In the genomic region with DNA sequence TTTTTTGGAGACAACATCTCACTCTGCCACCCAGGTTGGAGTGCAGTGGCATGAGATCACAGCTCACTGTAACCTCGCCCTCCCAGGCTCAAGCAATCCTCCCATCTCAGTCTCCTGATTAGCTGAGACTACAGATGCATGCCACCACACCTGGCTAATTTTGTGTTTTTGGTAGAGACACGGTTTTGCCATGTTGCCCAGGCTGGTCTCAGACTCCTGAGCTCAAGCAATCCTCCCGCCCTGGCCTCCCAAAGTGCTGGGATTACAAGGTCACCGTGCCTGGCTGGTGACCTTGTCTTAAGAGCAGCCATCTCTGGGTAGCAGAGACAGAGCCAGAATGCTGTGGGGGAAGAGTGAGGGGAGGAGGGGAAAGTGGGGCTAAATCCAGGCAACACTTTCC, we compare ENCODE assay signal across 17 cellular contexts. TPM values are rescaled to one million over a fixed set of nuclear protein-coding genes. Genes with fewer than 3 reads are reported as not detected.
DNase-seq lines count a peak whose midpoint lies in the region; ATAC-seq, FAIRE-seq and TF ChIP-seq lines count a peak whose summit lies in the region.
"Had no signal": no experiment of that assay in that cellular context is flagged by ENCODE, and none has a peak within 500 bp of the region (broad histone marks: within the 10 kb centered on the region; RNA-seq: fewer than 3 reads in every experiment).

No MANE protein-coding gene starts in this region.

- dilution Hi-C loops in endothelial cell of umbilical vein (cut with MboI; ENCODE audit: extremely low pct_ligation_motif_present, low sequenced_read_pairs), result no loop called here

- intact Hi-C loops in cardiac septum (cut with DNase I) (no loop called here), endothelial cell of umbilical vein (cut with micrococcal nuclease) (no loop called here), psoas muscle (cut with DNase I) (no loop called here), vagina (cut with DNase I) (no loop called here)

- H3K36me3 Mint-ChIP-seq in endodermal cell (ENCODE audit: low read depth), result no peaks in the 10 kb centered on the region

- no peak overlapping the region for H2AFZ ChIP-seq in endothelial cell of umbilical vein (ENCODE audit: low read depth, low read length)

- FAIRE-seq in endothelial cell of umbilical vein (lab: Jason Lieb, UNC), result peak; percentile 69
- FAIRE-seq: islet of Langerhans, RCC 7860 had no signal

- H3K27ac ChIP-seq in right atrium auricular region, result peak overlapping the region; percentile 91 to 96
- no peak overlapping the region for H3K27ac ChIP-seq in endothelial cell of umbilical vein (ENCODE audit: insufficient read depth, low read depth, low read length)
- H3K27ac ChIP-seq in psoas muscle, result peak overlapping the region; percentile 63
- H3K27ac ChIP-seq in vagina, result peak overlapping the region; percentile 98
- no peak overlapping the region for H3K27ac ChIP-seq in endodermal cell (ENCODE audit: low read depth, low read length)
- H3K27ac ChIP-seq: brain microvascular endothelial cell had no signal

- DNase-seq in right atrium auricular region (ENCODE audit: low spot score) (no peak), cardiac septum (ENCODE audit: low spot score) (no peak), endothelial cell of umbilical vein (ENCODE audit: low read depth, low spot score) (no peak), psoas muscle (no peak), vagina (ENCODE audit: extremely low spot score in 2 of 2) (no peak), activated gamma-delta T cell (lab: John Stamatoyannopoulos, UW) (no peak), endodermal cell (no peak)
- DNase-seq: brain microvascular endothelial cell; Calu3; effector CD8-positive, alpha-beta T cell; NCI-H2029 treated with DMSO at 0.1 percent for 48 hours; NCI-H69 had no signal

- H4K20me1 ChIP-seq in endothelial cell of umbilical vein (replicated peaks; ENCODE audit: control insufficient read depth, extremely low read depth, insufficient read depth, low read length), result no peaks in the 10 kb centered on the region

- no peaks in the 10 kb centered on the region for H3K9me1 ChIP-seq in endothelial cell of umbilical vein (replicated peaks; ENCODE audit: control insufficient read depth, extremely low read depth, insufficient read depth, low read length)

- no peak overlapping the region for H3K4me2 ChIP-seq in endothelial cell of umbilical vein (ENCODE audit: insufficient read depth, low read length)

- POLR2A ChIA-PET in endothelial cell of umbilical vein (lab: Charles Lee), result interaction anchor here (1.1 kb wide), 1 partner anchor 32 kb away, joined by 9 read pairs; no protein-coding TSS in a partner anchor

- H3K4me1 ChIP-seq in right atrium auricular region (peaks cover 0 to 68% of the 10 kb centered on the region in 2 donors), endothelial cell of umbilical vein (ENCODE audit: control insufficient read depth, extremely low read depth, insufficient read depth, low read length) (peaks cover 26% of the 10 kb centered on the region), psoas muscle (peaks cover 63% of the 10 kb centered on the region), vagina (peaks cover 55% of the 10 kb centered on the region), endodermal cell (ENCODE audit: control insufficient read depth, insufficient read depth, low read length) (peaks cover 14% of the 10 kb centered on the region)

- H3K36me3 ChIP-seq in right atrium auricular region (peaks cover 5% of the 10 kb centered on the region), endothelial cell of umbilical vein (ENCODE audit: control insufficient read depth in 2 of 2, extremely low read depth in 1 of 2, insufficient read depth in 2 of 2, low read length in 2 of 2) (no peaks in the 10 kb centered on the region), psoas muscle (ENCODE audit: insufficient read depth in 1 of 2, low read depth in 1 of 2) (peaks cover 0 to 6% of the 10 kb centered on the region in 2 donors), vagina (peaks cover 0 to 2% of the 10 kb centered on the region in 2 donors), endodermal cell (ENCODE audit: control insufficient read depth, insufficient read depth, low read length) (no peaks in the 10 kb centered on the region)
- H3K36me3 ChIP-seq: brain microvascular endothelial cell had no signal

- no TSS peak for BruUV-seq in endothelial cell of umbilical vein (replicated peaks; lab: Mats Ljungman, UMichigan)

- no peaks in the 10 kb centered on the region for H3K27me3 Mint-ChIP-seq in endodermal cell (ENCODE audit: insufficient read depth)

- CTCF ChIA-PET in endothelial cell of umbilical vein (lab: Charles Lee), result interaction anchor here (0.6 to 2.1 kb wide), 6 partner anchors 9 to 116 kb away, joined by 3 to 7 read pairs (median 3); no protein-coding TSS in a partner anchor

- H3K9ac ChIP-seq in endothelial cell of umbilical vein (replicated peaks; ENCODE audit: extremely low read depth, insufficient read depth, low read length) (no peak overlapping the region), endodermal cell (ENCODE audit: extremely low read depth, low read length, poor library complexity, severe bottlenecking) (no peak overlapping the region)

- H3K4me3 ChIP-seq in right atrium auricular region, result no peak overlapping the region
- no peak overlapping the region for H3K4me3 ChIP-seq in endothelial cell of umbilical vein (replicated peaks in 1 of 3; ENCODE audit: insufficient read depth in 1 of 3, low read depth in 1 of 3, low read length in 3 of 3)
- H3K4me3 ChIP-seq in psoas muscle, result no peak overlapping the region
- H3K4me3 ChIP-seq in vagina, result no peak overlapping the region
- no peak overlapping the region for H3K4me3 ChIP-seq in endodermal cell (ENCODE audit: low read length)

- no peak for TF ChIP-seq CTCF in right atrium auricular region (IDR thresholded peaks at IDR 0.05)
- TF ChIP-seq CTCF in endothelial cell of umbilical vein (IDR thresholded peaks at IDR 0.05; ENCODE audit: extremely low read depth in 1 of 2, insufficient read depth in 1 of 2, low read depth in 1 of 2, low read length in 2 of 2), result no peak
- TF ChIP-seq CTCF in psoas muscle (IDR thresholded peaks at IDR 0.05), result no peak
- TF ChIP-seq CTCF in vagina (IDR thresholded peaks at IDR 0.05), result no peak
- TF ChIP-seq CTCF in endodermal cell (conservative IDR thresholded peaks at IDR 0.05), result no peak

- TF ChIP-seq POLR2A in endothelial cell of umbilical vein (IDR thresholded peaks at IDR 0.05; ENCODE audit: low read depth, low read length), result no peak
- TF ChIP-seq POLR2A in vagina (IDR thresholded peaks at IDR 0.05), result no peak

- H3K27ac Mint-ChIP-seq in endodermal cell, result no peak overlapping the region

- 78 to 92% (median 83%) methylated on average over 4 of the region's 4 CpGs for WGBS in psoas muscle, 3 donors
- 82 to 95% methylated on average over 3 to 4 of the region's 4 CpGs for WGBS in endodermal cell (ENCODE audit: insufficient coverage in 1 of 2, insufficient read length in 1 of 2), 2 experiments

- no peaks in the 10 kb centered on the region for H3K79me2 ChIP-seq in endothelial cell of umbilical vein (ENCODE audit: control insufficient read depth, insufficient read depth, low read length)

- H3K9me3 ChIP-seq in right atrium auricular region (no peaks in the 10 kb centered on the region), endothelial cell of umbilical vein (replicated peaks; ENCODE audit: control insufficient read depth, insufficient read depth, low read length) (no peaks in the 10 kb centered on the region), psoas muscle (no peaks in the 10 kb centered on the region), vagina (no peaks in the 10 kb centered on the region), endodermal cell (ENCODE audit: control insufficient read depth, low read length) (no peaks in the 10 kb centered on the region)

- H3K4me1 Mint-ChIP-seq in endodermal cell, result peaks cover 21% of the 10 kb centered on the region

- no peak overlapping the region for H3K4me3 Mint-ChIP-seq in endodermal cell
- H3K4me3 Mint-ChIP-seq: activated T-helper 1 cell treated with anti-CD3 and anti-CD28 coated beads, Interleukin-12 subunit alpha, Interleukin-12 subunit beta, Interleukin-2, Interleukin-4 antibody, amounts not matched to agents 30 ng/mL and 10 ng/mL and 1 ng/mL, durations not matched to agents 14 hours and 24 hours and 36 hours; T-helper 1 cell treated with Interleukin-12 subunit alpha and Interleukin-12 subunit beta and Interleukin-4 antibody, amounts not matched to agents 30 μg/mL and 1 μg/mL, for 36 hours had no signal

- H3K27me3 ChIP-seq in right atrium auricular region (no peaks in the 10 kb centered on the region), endothelial cell of umbilical vein (ENCODE audit: control insufficient read depth in 2 of 2, insufficient read depth in 2 of 2, low read length in 2 of 2) (no peaks in the 10 kb centered on the region), psoas muscle (ENCODE audit: insufficient read depth in 3 of 3, low read length in 2 of 3) (no peaks in the 10 kb centered on the region), vagina (no peaks in the 10 kb centered on the region), endodermal cell (ENCODE audit: control insufficient read depth, insufficient read depth, low read length, poor library complexity, severe bottlenecking) (no peaks in the 10 kb centered on the region)
- H3K27me3 ChIP-seq: brain microvascular endothelial cell had no signal

- no peak for ATAC-seq in psoas muscle
- ATAC-seq in GM21515 (IDR thresholded peaks at IDR 0.05; ENCODE audit: unreplicated experiment), result no peak

- H3K9me3 Mint-ChIP-seq in endodermal cell, result no peaks in the 10 kb centered on the region
- H3K9me3 Mint-ChIP-seq: activated T-helper 1 cell treated with anti-CD3 and anti-CD28 coated beads, Interleukin-12 subunit alpha, Interleukin-12 subunit beta, Interleukin-2, Interleukin-4 antibody, amounts not matched to agents 30 ng/mL and 10 ng/mL and 1 ng/mL, durations not matched to agents 14 hours and 24 hours and 36 hours; T-helper 1 cell treated with Interleukin-12 subunit alpha and Interleukin-12 subunit beta and Interleukin-4 antibody, amounts not matched to agents 30 μg/mL and 1 μg/mL, for 36 hours had no signal

RNA-seq across cellular contexts. Expression of a gene that starts 25.8 kb away (rescaled TPM):
- total RNA-seq in right atrium auricular region (10 to 100 TPM; 27.2 to 37.0 TPM), cardiac septum (21.2 TPM), endothelial cell of umbilical vein (24.9 and 28.2 TPM in 2 replicates), psoas muscle (10 to 100 TPM; 15.3 to 22.4 (median 19.4) TPM), vagina (38.5 TPM), endodermal cell (10 to 100 TPM; 29.2 to 34.0 TPM)
- polyA plus RNA-seq in endothelial cell of umbilical vein (14.9 and 16.0 TPM in 2 replicates), psoas muscle (10 to 100 TPM; 17.9 to 37.0 (median 19.3) TPM)
- polyA plus RNA-seq in endothelial cell of umbilical vein (2011; cell fraction: cytosol; rRNA removed), result 19.2 and 19.8 TPM in 2 replicates
- 13.6 and 15.4 TPM in 2 replicates for polyA plus RNA-seq in endothelial cell of umbilical vein (2011; cell fraction: nucleus; rRNA removed)
- polyA plus RNA-seq in endothelial cell of umbilical vein (2012), result 24.8 and 28.0 TPM in 2 replicates
- polyA minus RNA-seq in endothelial cell of umbilical vein, result 15.5 and 29.6 TPM in 2 replicates
- polyA minus RNA-seq in endothelial cell of umbilical vein (2011; cell fraction: cytosol; rRNA and poly(A)+ RNA removed), result 30.7 TPM
- 14.8 and 16.6 TPM in 2 replicates for polyA minus RNA-seq in endothelial cell of umbilical vein (2011; cell fraction: nucleus; rRNA and poly(A)+ RNA removed)
- 38.9 TPM for polyA plus RNA-seq in endodermal cell (2013, experiment 1 of 2)
- polyA plus RNA-seq in endodermal cell (2013, experiment 2 of 2), result 35.4 TPM

RNA-seq across cellular contexts. Expression of a gene that starts 26.0 kb away (rescaled TPM):
- total RNA-seq in right atrium auricular region (100 to 1,000 TPM; 139 to 163 TPM), cardiac septum (171 TPM), endothelial cell of umbilical vein (44.2 and 44.4 TPM in 2 replicates), psoas muscle (100 to 1,000 TPM in 3 of 4 donors, 10 to 100 TPM in 1; 80.3 to 144 (median 119) TPM), vagina (76.6 TPM), endodermal cell (10 to 100 TPM; 57.4 to 68.4 TPM)
- polyA plus RNA-seq in endothelial cell of umbilical vein (32.2 and 38.1 TPM in 2 replicates), psoas muscle (100 to 1,000 TPM in 2 of 3 donors, 10 to 100 TPM in 1; 60.1 to 184 (median 167) TPM)
- 43.3 and 47.2 TPM in 2 replicates for polyA plus RNA-seq in endothelial cell of umbilical vein (2011; cell fraction: cytosol; rRNA removed)
- polyA plus RNA-seq in endothelial cell of umbilical vein (2011; cell fraction: nucleus; rRNA removed), result 16.6 and 16.9 TPM in 2 replicates
- 39.8 and 46.4 TPM in 2 replicates for polyA plus RNA-seq in endothelial cell of umbilical vein (2012)
- 21.9 and 28.2 TPM in 2 replicates for polyA minus RNA-seq in endothelial cell of umbilical vein
- 20.9 TPM for polyA minus RNA-seq in endothelial cell of umbilical vein (2011; cell fraction: cytosol; rRNA and poly(A)+ RNA removed)
- 3.8 and 5.8 TPM in 2 replicates for polyA minus RNA-seq in endothelial cell of umbilical vein (2011; cell fraction: nucleus; rRNA and poly(A)+ RNA removed)
- polyA plus RNA-seq in endodermal cell (2013, experiment 1 of 2), result 65.8 TPM
- polyA plus RNA-seq in endodermal cell (2013, experiment 2 of 2), result 69.7 TPM

RNA-seq across cellular contexts. Expression of a gene that starts 31.9 kb away (rescaled TPM):
- total RNA-seq in right atrium auricular region (100 to 1,000 TPM; 100 to 136 TPM), cardiac septum (22.6 TPM), endothelial cell of umbilical vein (53.0 and 60.4 TPM in 2 replicates), psoas muscle (100 to 1,000 TPM in 1 of 4 donors, 10 to 100 TPM in 3; 16.1 to 220 (median 65.4) TPM), vagina (1,063 TPM), endodermal cell (10 to 100 TPM; 20.5 to 30.2 TPM)
- polyA plus RNA-seq in endothelial cell of umbilical vein (64.2 and 65.3 TPM in 2 replicates), psoas muscle (100 to 1,000 TPM; 114 to 744 (median 487) TPM)
- polyA plus RNA-seq in endothelial cell of umbilical vein (2011; cell fraction: cytosol; rRNA removed), result 36.6 and 46.9 TPM in 2 replicates
- 55.1 and 67.4 TPM in 2 replicates for polyA plus RNA-seq in endothelial cell of umbilical vein (2011; cell fraction: nucleus; rRNA removed)
- polyA plus RNA-seq in endothelial cell of umbilical vein (2012), result 35.9 and 40.5 TPM in 2 replicates
- 64.6 and 66.6 TPM in 2 replicates for polyA minus RNA-seq in endothelial cell of umbilical vein
- polyA minus RNA-seq in endothelial cell of umbilical vein (2011; cell fraction: cytosol; rRNA and poly(A)+ RNA removed), result 248 TPM
- polyA minus RNA-seq in endothelial cell of umbilical vein (2011; cell fraction: nucleus; rRNA and poly(A)+ RNA removed), result 57.9 and 87.9 TPM in 2 replicates
- 178 TPM for polyA plus RNA-seq in endodermal cell (2013, experiment 1 of 2)
- 119 TPM for polyA plus RNA-seq in endodermal cell (2013, experiment 2 of 2)

Comparison
In these comparisons a context has a peak if more than half of its experiments do, and no peak if none do; other contexts are left out.
1. H3K27ac ChIP-seq: peak in right atrium auricular region (2 of 2), psoas muscle (single experiment) and vagina (single experiment); none in endothelial cell of umbilical vein (single experiment) and endodermal cell (single experiment).